In genomic region chr11:78940500-78941225, GRCh38 we compare ENCODE assay signal across 14 cellular contexts.
A peak's percentile ranks its signal among the peaks of the same experiment; 100 is the strongest.
DNase-seq lines count a peak whose midpoint lies in the region; ATAC-seq and TF ChIP-seq lines count a peak whose summit lies in the region.
"Had no signal": no experiment of that assay in that cellular context is flagged by ENCODE, and none has a peak within 500 bp of the region (broad histone marks: within the 10 kb centered on the region; RNA-seq: fewer than 3 reads in every experiment).

No MANE protein-coding gene starts in this region.

- H3K4me1 ChIP-seq in HAP-1 = no peaks in the 10 kb centered on the region

- H3K4me3 ChIP-seq in HAP-1 = no peak overlapping the region
- H3K4me3 ChIP-seq: K562 had no signal

- in situ Hi-C loops in HAP-1 (cut with MboI; ENCODE audit: low sequenced_read_pairs) = no loop called here

- peak overlapping the region; percentile 52 for H3K27ac Mint-ChIP-seq in neural crest cell (ENCODE audit: unreplicated experiment)
- H3K27ac Mint-ChIP-seq: activated CD4-positive, alpha-beta memory T cell treated with anti-CD3 and anti-CD28 coated beads, Interleukin-2, amount 10 ng/mL, durations not matched to agents 7 days and 5 days; T-helper 17 cell had no signal

- H3K4me1 Mint-ChIP-seq in neural crest cell = peaks cover 41% of the 10 kb centered on the region
- H3K4me1 Mint-ChIP-seq: activated CD4-positive, alpha-beta memory T cell treated with anti-CD3 and anti-CD28 coated beads, Interleukin-2, amount 10 ng/mL, durations not matched to agents 7 days and 5 days; T-helper 17 cell had no signal

- DNase-seq in HT1080 (ENCODE audit: low read depth) (peak; percentile 10), NCI-H2107 (lab: John Stamatoyannopoulos, UW) (peak; percentile 75), SK-N-DZ (ENCODE audit: low spot score) (peak; percentile 99), neural crest cell (ENCODE audit: low read depth, low spot score) (no peak), left lobe of liver (ENCODE audit: low spot score) (no peak), NOMO-1 treated with DMSO at 0.1 percent for 48 hours (lab: John Stamatoyannopoulos, UW; ENCODE audit: unreplicated experiment) (no peak), HAP-1 (ENCODE audit: low spot score in 2 of 2) (no peak)
- DNase-seq: activated CD4-positive, alpha-beta memory T cell treated with anti-CD3 and anti-CD28 coated beads, Interleukin-2, amount 10 ng/mL, durations not matched to agents 7 days and 5 days; activated gamma-delta T cell treated with Interleukin-2 at 50 U/mL for 16 hours; C1 segment of cervical spinal cord; T-helper 17 cell had no signal

- H3K4me3 Mint-ChIP-seq in neural crest cell = peak overlapping the region; percentile 24
- H3K4me3 Mint-ChIP-seq: activated CD4-positive, alpha-beta memory T cell treated with anti-CD3 and anti-CD28 coated beads, Interleukin-2, amount 10 ng/mL, durations not matched to agents 7 days and 5 days; T-helper 17 cell had no signal

- no peaks in the 10 kb centered on the region for H3K9me3 Mint-ChIP-seq in neural crest cell
- H3K9me3 Mint-ChIP-seq: activated CD4-positive, alpha-beta memory T cell treated with anti-CD3 and anti-CD28 coated beads, Interleukin-2, amount 10 ng/mL, durations not matched to agents 7 days and 5 days had no signal

- no peaks in the 10 kb centered on the region for H3K36me3 ChIP-seq in HAP-1 (replicated peaks)

- no peaks in the 10 kb centered on the region for H3K27me3 ChIP-seq in HAP-1 (ENCODE audit: low read depth)

- no peaks in the 10 kb centered on the region for H3K36me3 Mint-ChIP-seq in neural crest cell (ENCODE audit: low read depth)

- peaks cover 32% of the 10 kb centered on the region for H3K27me3 Mint-ChIP-seq in neural crest cell (ENCODE audit: low read depth)

- ATAC-seq in left lobe of liver = no peak
- ATAC-seq in GM21737 (IDR thresholded peaks at IDR 0.05; ENCODE audit: unreplicated experiment) = no peak
- ATAC-seq: K562, right cardiac atrium, T-helper 17 cell had no signal

- no peaks in the 10 kb centered on the region for H3K9me3 ChIP-seq in HAP-1

- no peak for TF ChIP-seq CTCF in neural crest cell (conservative IDR thresholded peaks at IDR 0.05)

Comparison
In these comparisons a context has a peak if more than half of its experiments do, and no peak if none do; other contexts are left out.
1. DNase-seq: peak in HT1080 (single experiment), NCI-H2107 (single experiment) and SK-N-DZ (single experiment); none in neural crest cell (single experiment), left lobe of liver (single experiment), NOMO-1 treated with DMSO at 0.1 percent for 48 hours (single experiment) and HAP-1 (0 of 2).